In the genomic region with DNA sequence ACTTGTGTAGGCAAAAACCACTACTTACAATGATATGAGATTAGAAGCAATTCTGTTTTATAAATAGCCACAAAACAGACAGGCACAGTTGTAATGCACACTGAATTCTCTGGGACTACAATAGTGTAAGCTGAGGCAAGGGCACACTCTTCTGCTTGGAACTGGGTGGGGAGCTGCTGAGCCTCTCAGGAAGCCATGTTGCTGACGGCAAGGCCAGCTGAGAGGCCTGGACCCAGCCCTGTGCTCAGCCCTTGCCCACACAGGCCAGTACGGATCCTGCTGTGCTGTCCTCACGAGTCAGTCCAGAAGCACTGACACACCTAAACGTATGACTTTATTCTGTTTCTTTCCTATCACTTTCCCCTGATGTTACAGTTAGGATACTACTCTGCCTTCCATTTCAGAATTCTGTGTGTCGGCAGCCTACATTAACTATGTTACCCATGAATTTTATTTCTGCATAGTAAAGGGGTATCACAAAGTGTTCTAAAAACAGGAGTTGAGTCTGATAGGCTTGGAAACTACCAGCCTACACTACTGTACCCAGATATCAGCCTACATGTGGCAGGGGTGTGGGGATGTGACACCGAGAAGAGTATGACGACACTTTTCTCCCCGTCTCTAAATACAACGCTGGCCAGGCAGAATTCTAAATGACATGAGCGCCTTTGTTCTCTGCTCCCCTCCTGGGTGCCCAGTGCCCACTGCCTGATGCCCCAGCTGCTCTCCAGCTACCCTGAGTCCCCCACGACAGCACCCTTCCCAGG, we compare ENCODE assay signal across 10 cellular contexts.
"Had no signal": no experiment of that assay in that cellular context is flagged by ENCODE, and none has a peak within 500 bp of the region (broad histone marks: within the 10 kb centered on the region; RNA-seq: fewer than 3 reads in every experiment).

No MANE protein-coding gene starts in this region.

- H3K27ac Mint-ChIP-seq: activated naive CD4-positive, alpha-beta T cell treated with anti-CD3 and anti-CD28 coated beads, Interleukin-2, amount 50 U/mL, for 24 hours; activated T-helper 17 cell treated with anti-CD3 and anti-CD28 coated beads, Interleukin-2, amount 50 U/mL, for 72 hours; stimulated activated naive CD8-positive, alpha-beta T cell treated with anti-CD3 and anti-CD28 coated beads, Interleukin-15, Interleukin-2, amounts not matched to agents 100 ng/mL and 50 ng/mL, for 24 hours; T-cell had no signal

- H3K4me3 ChIP-seq: right lobe of liver had no signal

- H3K27me3 Mint-ChIP-seq: activated naive CD4-positive, alpha-beta T cell treated with anti-CD3 and anti-CD28 coated beads, Interleukin-2, amount 50 U/mL, for 24 hours; activated T-helper 17 cell treated with anti-CD3 and anti-CD28 coated beads, Interleukin-2, amount 50 U/mL, for 72 hours; stimulated activated naive CD8-positive, alpha-beta T cell treated with anti-CD3 and anti-CD28 coated beads, Interleukin-15, Interleukin-2, amounts not matched to agents 100 ng/mL and 50 ng/mL, for 24 hours; T-cell had no signal

- H3K4me3 Mint-ChIP-seq: activated naive CD4-positive, alpha-beta T cell treated with anti-CD3 and anti-CD28 coated beads, Interleukin-2, amount 50 U/mL, for 24 hours; activated T-helper 17 cell treated with anti-CD3 and anti-CD28 coated beads, Interleukin-2, amount 50 U/mL, for 72 hours; stimulated activated naive CD8-positive, alpha-beta T cell treated with anti-CD3 and anti-CD28 coated beads, Interleukin-15, Interleukin-2, amounts not matched to agents 100 ng/mL and 50 ng/mL, for 24 hours; T-cell had no signal

- H3K27me3 ChIP-seq: right lobe of liver had no signal

- H3K9me3 ChIP-seq: right lobe of liver had no signal

- H3K9me3 Mint-ChIP-seq: activated naive CD4-positive, alpha-beta T cell treated with anti-CD3 and anti-CD28 coated beads, Interleukin-2, amount 50 U/mL, for 24 hours; activated T-helper 17 cell treated with anti-CD3 and anti-CD28 coated beads, Interleukin-2, amount 50 U/mL, for 72 hours; stimulated activated naive CD8-positive, alpha-beta T cell treated with anti-CD3 and anti-CD28 coated beads, Interleukin-15, Interleukin-2, amounts not matched to agents 100 ng/mL and 50 ng/mL, for 24 hours; T-cell had no signal

- H3K4me1 ChIP-seq: right lobe of liver had no signal

- H3K4me1 Mint-ChIP-seq: activated naive CD4-positive, alpha-beta T cell treated with anti-CD3 and anti-CD28 coated beads, Interleukin-2, amount 50 U/mL, for 24 hours; activated T-helper 17 cell treated with anti-CD3 and anti-CD28 coated beads, Interleukin-2, amount 50 U/mL, for 72 hours had no signal

- H3K27ac ChIP-seq: right lobe of liver had no signal

- DNase-seq: activated CD4-positive, alpha-beta T cell treated with anti-CD3 and anti-CD28 coated beads for 48 hours; activated T-cell treated with anti-CD3 and anti-CD28 coated beads for 4 hours; central memory CD4-positive, alpha-beta T cell; cortex of kidney; effector memory CD4-positive, alpha-beta T cell; right lobe of liver; T-cell had no signal

- ATAC-seq: activated T-helper 17 cell treated with anti-CD3 and anti-CD28 coated beads, Interleukin-2, amount 50 U/mL, for 72 hours; T-cell had no signal
